7 cellular contexts compared by ENCODE assay signal in genomic region chr17:16491703-16492612, GRCh38. TPM values are rescaled to one million over a fixed set of nuclear protein-coding genes. Genes with fewer than 3 reads are reported as not detected.
DNase-seq lines count a peak whose midpoint lies in the region; ATAC-seq lines count a peak whose summit lies in the region.

LRRC75A (minus strand) TSS chr17:16492193; CDS start chr17:16491990, 203 bp downstream.

- H3K27ac ChIP-seq in mesodermal cell (ENCODE audit: low read depth, low read length, severe bottlenecking) = no peak within 1 kb of the TSS

- peak within 1 kb of the TSS; percentile 31 to 54 for H3K27ac Mint-ChIP-seq in effector memory CD8-positive, alpha-beta T cell

- H3K27me3 Mint-ChIP-seq in effector memory CD8-positive, alpha-beta T cell = no peaks in the 10 kb centered on the region

- H3K4me3 Mint-ChIP-seq in effector memory CD8-positive, alpha-beta T cell = peak within 1 kb of the TSS; percentile 71 to 76

- WGBS in mesodermal cell (ENCODE audit: insufficient coverage in 2 of 2), 2 experiments = 2 to 3% methylated on average over 44 to 62 of the region's 134 CpGs

- peaks cover 4% of the 10 kb centered on the region for H3K36me3 Mint-ChIP-seq in effector memory CD8-positive, alpha-beta T cell (ENCODE audit: insufficient read depth)

- peaks cover 15% of the 10 kb centered on the region for H3K4me1 ChIP-seq in mesodermal cell (ENCODE audit: control insufficient read depth, insufficient read depth, low read length, poor library complexity, severe bottlenecking)

- H3K4me3 ChIP-seq in mesodermal cell (ENCODE audit: extremely low read depth, insufficient read depth, low read length, poor library complexity, severe bottlenecking) = peak within 1 kb of the TSS; percentile 38

- peak; percentile 43 for DNase-seq in NCI-H1092 (lab: John Stamatoyannopoulos, UW)
- peak; percentile 47 to 52 for DNase-seq in activated CD4-positive, alpha-beta T cell treated with anti-CD3 and anti-CD28 coated beads, Interleukin-2, amount 50 U/mL, for 48 hours
- DNase-seq in effector memory CD8-positive, alpha-beta T cell = peak; percentile 27 to 42 (median 32)
- DNase-seq in stimulated activated CD8-positive, alpha-beta memory T cell treated with anti-CD3 and anti-CD28 coated beads, Interleukin-15, amount 100 ng/mL, for 4 hours (ENCODE audit: low read depth in 2 of 2) = peak; percentile 14 to 47

- no peaks in the 10 kb centered on the region for H3K9me3 ChIP-seq in mesodermal cell (ENCODE audit: control insufficient read depth, low read length)

- no peaks in the 10 kb centered on the region for H3K36me3 ChIP-seq in mesodermal cell (ENCODE audit: control insufficient read depth, insufficient read depth, low read length)

- peaks cover 12 to 13% of the 10 kb centered on the region in 2 donors for H3K4me1 Mint-ChIP-seq in effector memory CD8-positive, alpha-beta T cell (ENCODE audit: low read depth in 2 of 2)

- H3K9me3 Mint-ChIP-seq in effector memory CD8-positive, alpha-beta T cell = no peaks in the 10 kb centered on the region

- peak; percentile 69 for ATAC-seq in GM19023 (IDR thresholded peaks at IDR 0.05; ENCODE audit: unreplicated experiment)
- peak; percentile 87 for ATAC-seq in effector memory CD8-positive, alpha-beta T cell (replicated peaks)
- no peak for ATAC-seq in GM21423 (IDR thresholded peaks at IDR 0.05; ENCODE audit: unreplicated experiment)

RNA-seq across cellular contexts. Expression of gene LRRC75A, which starts in this region (rescaled TPM):
- polyA plus RNA-seq in mesodermal cell (2013, experiment 1 of 2) = 1.3 TPM
- 1.3 TPM for polyA plus RNA-seq in mesodermal cell (2013, experiment 2 of 2)
